Comparison of ENCODE assay signal across 11 cellular contexts in the genomic region with DNA sequence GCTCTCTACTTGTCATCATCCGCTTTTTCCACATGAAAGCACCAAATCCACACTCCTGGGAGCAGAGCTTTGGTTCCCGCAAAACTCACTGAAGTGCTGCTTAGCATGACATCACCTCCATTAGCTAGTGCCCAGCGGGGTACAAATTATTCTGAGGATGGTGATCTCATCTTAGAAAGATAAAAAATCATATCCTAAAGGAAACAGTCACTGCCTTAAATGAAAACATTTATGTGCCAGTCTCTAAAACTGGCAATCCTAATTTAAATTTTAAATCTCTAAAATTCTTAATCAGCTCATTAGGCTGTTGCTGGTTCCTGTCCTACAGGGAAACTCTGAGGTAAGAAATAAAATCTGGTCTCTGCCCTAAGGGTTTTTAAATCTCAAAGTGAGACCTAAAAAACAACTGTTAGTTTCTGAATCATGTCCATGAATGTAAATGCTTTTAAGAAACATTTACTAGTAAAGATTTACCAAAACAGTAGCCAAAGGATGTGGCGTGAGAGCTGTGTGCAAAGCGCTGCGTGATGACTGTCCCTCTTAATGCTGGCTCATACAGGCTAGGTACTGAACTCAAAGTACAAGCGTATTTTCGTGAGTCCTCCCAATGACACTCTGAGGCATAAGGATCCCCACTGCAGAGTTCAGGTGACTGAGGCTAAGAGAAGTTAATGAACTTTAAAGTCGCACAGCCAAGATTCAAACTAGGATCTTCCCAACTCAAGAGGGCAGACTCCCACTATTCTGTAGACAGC. TPM values are rescaled to one million over a fixed set of nuclear protein-coding genes. Genes with fewer than 3 reads are reported as not detected.
DNase-seq lines count a peak whose midpoint lies in the region; ATAC-seq and TF ChIP-seq lines count a peak whose summit lies in the region.
"Had no signal": no experiment of that assay in that cellular context is flagged by ENCODE, and none has a peak within 500 bp of the region (broad histone marks: within the 10 kb centered on the region; RNA-seq: fewer than 3 reads in every experiment).

No MANE protein-coding gene starts in this region.

- H3K4me1 Mint-ChIP-seq in endothelial cell (ENCODE audit: unreplicated experiment): peaks cover 36% of the 10 kb centered on the region

- peaks cover 6% of the 10 kb centered on the region for H3K36me3 Mint-ChIP-seq in endothelial cell (ENCODE audit: low read depth, unreplicated experiment)

- H3K4me3 ChIP-seq in right atrium auricular region (no peak overlapping the region), fibroblast of pulmonary artery (replicated peaks; ENCODE audit: low read depth, low read length) (no peak overlapping the region), thoracic aorta (no peak overlapping the region)
- H3K4me3 ChIP-seq: tibial nerve had no signal

- H3K9me3 ChIP-seq in right atrium auricular region: no peaks in the 10 kb centered on the region
- no peaks in the 10 kb centered on the region for H3K9me3 ChIP-seq in thoracic aorta
- H3K9me3 ChIP-seq: tibial nerve had no signal

- H3K36me3 ChIP-seq in right atrium auricular region (no peaks in the 10 kb centered on the region), thoracic aorta (no peaks in the 10 kb centered on the region)

- no peaks in the 10 kb centered on the region for H3K27me3 ChIP-seq in right atrium auricular region
- H3K27me3 ChIP-seq in thoracic aorta (replicated peaks; ENCODE audit: insufficient read depth): no peaks in the 10 kb centered on the region
- H3K27me3 ChIP-seq: tibial nerve had no signal

- peaks cover 0 to 55% of the 10 kb centered on the region in 2 donors for H3K4me1 ChIP-seq in right atrium auricular region
- H3K4me1 ChIP-seq in thoracic aorta (ENCODE audit: control insufficient read depth in 1 of 2, low read depth in 2 of 2): peaks cover 33 to 59% of the 10 kb centered on the region in 2 donors

- H3K9me3 Mint-ChIP-seq in endothelial cell (ENCODE audit: unreplicated experiment): no peaks in the 10 kb centered on the region

- no peak for DNase-seq in right atrium auricular region (ENCODE audit: low spot score)
- no peak for DNase-seq in left cardiac atrium
- DNase-seq in fibroblast of pulmonary artery (ENCODE audit: low read depth): peak; percentile 17
- DNase-seq in thoracic aorta (ENCODE audit: low spot score): no peak
- no peak for DNase-seq in dedifferentiated amniotic fluid mesenchymal stem cell (ENCODE audit: extremely low spot score)
- no peak for DNase-seq in endothelial cell (ENCODE audit: low spot score)
- DNase-seq: Calu3 had no signal

- H3K27me3 Mint-ChIP-seq in endothelial cell (ENCODE audit: unreplicated experiment): peaks cover 5% of the 10 kb centered on the region

- intact Hi-C loops in left cardiac atrium (cut with DNase I): loop anchor here (5.0 to 10.0 kb wide), 3 partner anchors 107 to 380 kb away; partner anchors contain the start of gene IRF2 (in 1 of the 2)

- H3K27ac Mint-ChIP-seq in endothelial cell (ENCODE audit: unreplicated experiment): no peak overlapping the region

- peak overlapping the region; percentile 36 to 43 for H3K27ac ChIP-seq in right atrium auricular region
- peak overlapping the region; percentile 26 to 99 for H3K27ac ChIP-seq in thoracic aorta
- H3K27ac ChIP-seq: tibial nerve had no signal

- TF ChIP-seq CTCF in right atrium auricular region (IDR thresholded peaks at IDR 0.05): no peak
- TF ChIP-seq CTCF in fibroblast of pulmonary artery (IDR thresholded peaks at IDR 0.05; ENCODE audit: low read length, missing control alignments): no peak
- no peak for TF ChIP-seq CTCF in thoracic aorta (IDR thresholded peaks at IDR 0.05)
- TF ChIP-seq CTCF in endothelial cell (IDR thresholded peaks at IDR 0.05; ENCODE audit: unreplicated experiment): no peak

- ATAC-seq in left cardiac atrium (no peak), SK-N-SH treated with all-trans-retinoic acid at 6 μM for 48 hours (no peak), thoracic aorta (ENCODE audit: insufficient number of reproducible peaks, low FRiP score, low read depth) (peak; percentile 24), GM19328 (IDR thresholded peaks at IDR 0.05; ENCODE audit: unreplicated experiment) (no peak)
- ATAC-seq: HCT116 had no signal

- no peak overlapping the region for H3K4me3 Mint-ChIP-seq in endothelial cell (ENCODE audit: unreplicated experiment)

TF ChIP-seq in SK-N-SH treated with all-trans-retinoic acid at 6 μM for 48 hours, 23 proteins besides CTCF, POLR2A, EP300 and RAD21:
- TF ChIP-seq ZNF8 (CRISPR knock-in tag; IDR thresholded peaks at IDR 0.05): no peak
- no peak for TF ChIP-seq ARNTL (CRISPR knock-in tag; IDR thresholded peaks at IDR 0.05; ENCODE audit: borderline replicate concordance, low read depth)
- TF ChIP-seq ZNF70 (CRISPR knock-in tag; IDR thresholded peaks at IDR 0.05): no peak
- no peak for TF ChIP-seq PPARA (CRISPR knock-in tag; IDR thresholded peaks at IDR 0.05; ENCODE audit: borderline replicate concordance)
- TF ChIP-seq ZFP3 (CRISPR knock-in tag; IDR thresholded peaks at IDR 0.05): 0 out of 2 replicates have a peak, but pooled peaks have one; percentile 13
- no peak for TF ChIP-seq RARB (CRISPR knock-in tag; IDR thresholded peaks at IDR 0.05)

RNA-seq across cellular contexts. Expression of gene CASP3, which starts 4.5 kb away (rescaled TPM):
- total RNA-seq in right atrium auricular region (10 to 100 TPM; 10.3 to 12.1 TPM), left cardiac atrium (10 to 100 TPM; 10.2 to 12.0 TPM), thoracic aorta (10 to 100 TPM; 11.4 to 17.5 TPM), endothelial cell (ENCODE audit: unreplicated experiment) (53.2 TPM)

RNA-seq across cellular contexts. Expression of gene PRIMPOL, which starts 4.8 kb away (rescaled TPM):
- total RNA-seq in right atrium auricular region: 10 to 100 TPM in 1 of 2 donors, 1 to 10 TPM in 1; 7.1 to 15.2 TPM
- 10 to 100 TPM in 1 of 2 donors, 1 to 10 TPM in 1; 9.8 to 10.2 TPM for total RNA-seq in left cardiac atrium
- 10 to 100 TPM; 23.6 to 35.7 TPM for total RNA-seq in thoracic aorta
- total RNA-seq in endothelial cell (ENCODE audit: unreplicated experiment): 12.3 TPM
